ENCODE assay signal across 36 cellular contexts in genomic region chr2:145710303-145710702, GRCh38.
"Had no signal": no experiment of that assay in that cellular context is flagged by ENCODE, and none has a peak within 500 bp of the region (broad histone marks: within the 10 kb centered on the region; RNA-seq: fewer than 3 reads in every experiment).

No MANE protein-coding gene starts in this region.

- H3K36me3 ChIP-seq: MG63 had no signal

- H3K4me3 ChIP-seq: MG63 had no signal

- H3K27me3 ChIP-seq: MG63 had no signal

- DNase-seq: Karpas-422, Kasumi-1, MG63, MM.1S, MV-4-11, NCI-H1048, NCI-H1092, NCI-H1092 treated with DMSO at 0.1 percent for 48 hours, NCI-H1105, NCI-H1105 treated with DMSO at 0.1 percent for 48 hours, NCI-H1417, NCI-H1417 treated with DMSO at 0.1 percent for 48 hours, NCI-H1436, NCI-H1436 treated with DMSO at 0.1 percent for 48 hours, NCI-H146, NCI-H1694, NCI-H1694 treated with DMSO at 0.1 percent for 48 hours, NCI-H187, NCI-H187 treated with DMSO at 0.1 percent for 48 hours, NCI-H1930, NCI-H2029, NCI-H2029 treated with DMSO at 0.1 percent for 48 hours, NCI-H2081, NCI-H2081 treated with DMSO at 0.1 percent for 48 hours, NCI-H2107, NCI-H2171, NCI-H2171 treated with DMSO at 0.1 percent for 48 hours, NCI-H2227 treated with DMSO at 0.1 percent for 48 hours, NCI-H226, NCI-H345, NCI-H446, NCI-H446 treated with DMSO at 0.1 percent for 48 hours, NCI-H510A, NCI-H510A treated with DMSO at 0.1 percent for 48 hours, NCI-H524, NCI-H524 treated with DMSO at 0.1 percent for 48 hours had no signal
